In the genomic region with DNA sequence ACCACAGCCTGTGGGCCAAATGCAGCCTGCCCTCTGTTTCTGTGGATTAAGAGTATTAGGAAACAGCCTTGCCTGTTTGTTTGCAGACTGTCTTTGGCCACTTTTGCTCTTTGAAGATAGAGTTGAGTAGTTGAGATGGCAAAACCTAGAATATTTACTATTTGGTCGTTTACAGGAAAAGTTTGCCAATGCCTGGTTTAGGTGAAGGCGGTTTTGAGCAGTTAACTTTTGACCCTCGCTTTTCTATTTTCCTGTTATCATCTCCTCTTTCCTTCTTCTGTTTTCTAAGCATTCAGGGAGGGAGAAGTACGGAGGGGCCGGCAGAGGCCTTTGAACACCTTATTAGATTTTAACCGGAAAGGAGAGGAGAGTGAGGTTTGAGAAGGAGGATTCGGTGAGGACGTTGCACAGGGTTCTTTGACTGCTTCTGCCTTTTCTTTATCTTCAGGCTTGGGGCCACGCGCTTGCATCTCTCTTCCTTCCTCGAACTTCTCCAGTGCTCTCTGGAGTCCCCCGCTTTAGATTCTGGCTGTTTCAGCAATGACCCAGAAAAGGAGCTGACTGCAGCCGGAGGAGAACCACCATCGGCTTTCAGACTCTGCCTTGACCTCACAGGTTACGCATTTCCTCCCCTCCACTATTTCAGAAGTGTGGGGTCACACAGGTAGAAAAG, we compare ENCODE assay signal across 1 cellular context.
TF ChIP-seq lines count a peak whose summit lies in the region.

No MANE protein-coding gene starts in this region.

TF ChIP-seq in HepG2, 621 proteins besides CTCF, POLR2A, EP300 and RAD21 (continued from another document and continues in another):
- TF ChIP-seq ZNF225 (CRISPR knock-in tag; IDR thresholded peaks at IDR 0.05) (no peak), SRSF9 (IDR thresholded peaks at IDR 0.05; ENCODE audit: borderline replicate concordance, insufficient read depth, low read depth, low read length, poor library complexity, severe bottlenecking) (no peak), CENPX (CRISPR knock-in tag; IDR thresholded peaks at IDR 0.05) (peak; percentile 71; the same call in 1 of the 2 replicates), THAP11 (CRISPR knock-in tag; IDR thresholded peaks at IDR 0.05) (peak; percentile 73), NPAS2 (CRISPR knock-in tag; IDR thresholded peaks at IDR 0.05; ENCODE audit: borderline replicate concordance) (no peak), PLRG1 (conservative IDR thresholded peaks at IDR 0.05) (no peak), RCOR2 (CRISPR knock-in tag; IDR thresholded peaks at IDR 0.05) (peak; percentile 95), TEAD2 (CRISPR knock-in tag; IDR thresholded peaks at IDR 0.05) (no peak), ZBTB7B (CRISPR knock-in tag; IDR thresholded peaks at IDR 0.05) (peak; percentile 89), NAIF1 (CRISPR knock-in tag; IDR thresholded peaks at IDR 0.05; ENCODE audit: borderline replicate concordance) (peak; percentile 84; the same call in 1 of the 2 replicates), TAF1 (CRISPR knock-in tag; IDR thresholded peaks at IDR 0.05) (peak; percentile 60; the same call in 1 of the 2 replicates), GATAD1 (CRISPR knock-in tag; IDR thresholded peaks at IDR 0.05) (no peak; the same call in 1 of the 2 replicates), ZNF550 (CRISPR knock-in tag; IDR thresholded peaks at IDR 0.05; ENCODE audit: borderline replicate concordance) (no peak), ZFP82 (CRISPR knock-in tag; IDR thresholded peaks at IDR 0.05; ENCODE audit: borderline replicate concordance) (no peak; the same call in 1 of the 2 replicates), ZNF878 (CRISPR knock-in tag; IDR thresholded peaks at IDR 0.05) (peak; percentile 93; the same call in 1 of the 2 replicates), HOXA3 (CRISPR knock-in tag; IDR thresholded peaks at IDR 0.05) (peak; percentile 78), TGIF2 (CRISPR knock-in tag; IDR thresholded peaks at IDR 0.05) (peak; percentile 44), KDM5B (CRISPR knock-in tag; IDR thresholded peaks at IDR 0.05; ENCODE audit: borderline replicate concordance) (no peak), ZNF720 (CRISPR knock-in tag; IDR thresholded peaks at IDR 0.05) (no peak), ZNF264 (CRISPR knock-in tag; IDR thresholded peaks at IDR 0.05) (peak; percentile 95), TAF15 (IDR thresholded peaks at IDR 0.05; ENCODE audit: low read depth, low read length, poor library complexity, severe bottlenecking) (no peak), HNF4A (CRISPR knock-in tag; IDR thresholded peaks at IDR 0.05) (peak; percentile 87), CHD4 (IDR thresholded peaks at IDR 0.05; ENCODE audit: borderline replicate concordance, low read length) (peak; percentile 74; the same call in 1 of the 2 replicates), RFXANK (CRISPR knock-in tag; IDR thresholded peaks at IDR 0.05) (no peak), ZNF510 (CRISPR knock-in tag; IDR thresholded peaks at IDR 0.05; ENCODE audit: low read depth) (no peak)
- TF ChIP-seq, protein P1, sequence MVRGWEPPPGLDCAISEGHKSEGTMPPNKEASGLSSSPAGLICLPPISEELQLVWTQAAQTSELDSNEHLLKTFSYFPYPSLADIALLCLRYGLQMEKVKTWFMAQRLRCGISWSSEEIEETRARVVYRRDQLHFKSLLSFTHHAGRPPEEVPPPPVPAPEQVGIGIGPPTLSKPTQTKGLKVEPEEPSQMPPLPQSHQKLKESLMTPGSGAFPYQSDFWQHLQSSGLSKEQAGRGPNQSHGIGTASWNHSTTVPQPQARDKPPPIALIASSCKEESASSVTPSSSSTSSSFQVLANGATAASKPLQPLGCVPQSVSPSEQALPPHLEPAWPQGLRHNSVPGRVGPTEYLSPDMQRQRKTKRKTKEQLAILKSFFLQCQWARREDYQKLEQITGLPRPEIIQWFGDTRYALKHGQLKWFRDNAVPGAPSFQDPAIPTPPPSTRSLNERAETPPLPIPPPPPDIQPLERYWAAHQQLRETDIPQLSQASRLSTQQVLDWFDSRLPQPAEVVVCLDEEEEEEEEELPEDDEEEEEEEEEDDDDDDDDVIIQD (CRISPR knock-in tag; IDR thresholded peaks at IDR 0.05; ENCODE audit: low read depth): peak; percentile 87
- TF ChIP-seq, protein P2, sequence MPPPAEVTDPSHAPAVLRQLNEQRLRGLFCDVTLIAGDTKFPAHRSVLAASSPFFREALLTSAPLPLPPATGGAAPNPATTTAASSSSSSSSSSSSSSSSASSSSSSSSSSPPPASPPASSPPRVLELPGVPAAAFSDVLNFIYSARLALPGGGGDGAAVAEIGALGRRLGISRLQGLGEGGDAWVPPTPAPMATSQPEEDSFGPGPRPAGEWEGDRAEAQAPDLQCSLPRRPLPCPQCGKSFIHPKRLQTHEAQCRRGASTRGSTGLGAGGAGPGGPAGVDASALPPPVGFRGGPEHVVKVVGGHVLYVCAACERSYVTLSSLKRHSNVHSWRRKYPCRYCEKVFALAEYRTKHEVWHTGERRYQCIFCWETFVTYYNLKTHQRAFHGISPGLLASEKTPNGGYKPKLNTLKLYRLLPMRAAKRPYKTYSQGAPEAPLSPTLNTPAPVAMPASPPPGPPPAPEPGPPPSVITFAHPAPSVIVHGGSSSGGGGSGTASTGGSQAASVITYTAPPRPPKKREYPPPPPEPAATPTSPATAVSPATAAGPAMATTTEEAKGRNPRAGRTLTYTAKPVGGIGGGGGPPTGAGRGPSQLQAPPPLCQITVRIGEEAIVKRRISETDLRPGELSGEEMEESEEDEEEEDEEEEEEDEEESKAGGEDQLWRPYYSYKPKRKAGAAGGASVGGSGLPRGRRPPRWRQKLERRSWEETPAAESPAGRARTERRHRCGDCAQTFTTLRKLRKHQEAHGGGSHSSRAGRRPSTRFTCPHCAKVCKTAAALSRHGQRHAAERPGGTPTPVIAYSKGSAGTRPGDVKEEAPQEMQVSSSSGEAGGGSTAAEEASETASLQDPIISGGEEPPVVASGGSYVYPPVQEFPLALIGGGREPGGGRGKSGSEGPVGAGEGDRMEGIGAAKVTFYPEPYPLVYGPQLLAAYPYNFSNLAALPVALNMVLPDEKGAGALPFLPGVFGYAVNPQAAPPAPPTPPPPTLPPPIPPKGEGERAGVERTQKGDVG (CRISPR knock-in tag; IDR thresholded peaks at IDR 0.05; ENCODE audit: borderline replicate concordance): 0 out of 2 replicates have a peak, but pooled peaks have one; percentile 14
- TF ChIP-seq, protein P3, sequence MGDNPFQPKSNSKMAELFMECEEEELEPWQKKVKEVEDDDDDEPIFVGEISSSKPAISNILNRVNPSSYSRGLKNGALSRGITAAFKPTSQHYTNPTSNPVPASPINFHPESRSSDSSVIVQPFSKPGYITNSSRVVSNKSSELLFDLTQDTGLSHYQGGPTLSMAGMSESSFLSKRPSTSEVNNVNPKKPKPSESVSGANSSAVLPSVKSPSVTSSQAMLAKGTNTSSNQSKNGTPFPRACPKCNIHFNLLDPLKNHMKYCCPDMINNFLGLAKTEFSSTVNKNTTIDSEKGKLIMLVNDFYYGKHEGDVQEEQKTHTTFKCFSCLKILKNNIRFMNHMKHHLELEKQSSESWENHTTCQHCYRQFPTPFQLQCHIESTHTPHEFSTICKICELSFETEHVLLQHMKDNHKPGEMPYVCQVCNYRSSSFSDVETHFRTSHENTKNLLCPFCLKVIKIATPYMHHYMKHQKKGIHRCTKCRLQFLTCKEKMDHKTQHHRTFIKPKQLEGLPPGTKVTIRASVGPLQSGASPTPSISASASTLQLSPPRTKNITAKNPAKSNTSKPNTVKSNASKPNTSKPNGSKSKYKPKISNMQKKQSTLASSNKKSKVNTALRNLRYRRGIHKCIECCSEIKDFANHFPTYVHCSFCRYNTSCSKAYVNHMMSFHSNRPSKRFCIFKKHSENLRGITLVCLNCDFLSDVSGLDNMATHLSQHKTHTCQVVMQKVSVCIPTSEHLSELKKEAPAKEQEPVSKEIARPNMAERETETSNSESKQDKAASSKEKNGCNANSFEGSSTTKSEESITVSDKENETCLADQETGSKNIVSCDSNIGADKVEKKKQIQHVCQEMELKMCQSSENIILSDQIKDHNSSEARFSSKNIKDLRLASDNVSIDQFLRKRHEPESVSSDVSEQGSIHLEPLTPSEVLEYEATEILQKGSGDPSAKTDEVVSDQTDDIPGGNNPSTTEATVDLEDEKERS (CRISPR knock-in tag; IDR thresholded peaks at IDR 0.05): peak; percentile 95
- TF ChIP-seq, protein P4, sequence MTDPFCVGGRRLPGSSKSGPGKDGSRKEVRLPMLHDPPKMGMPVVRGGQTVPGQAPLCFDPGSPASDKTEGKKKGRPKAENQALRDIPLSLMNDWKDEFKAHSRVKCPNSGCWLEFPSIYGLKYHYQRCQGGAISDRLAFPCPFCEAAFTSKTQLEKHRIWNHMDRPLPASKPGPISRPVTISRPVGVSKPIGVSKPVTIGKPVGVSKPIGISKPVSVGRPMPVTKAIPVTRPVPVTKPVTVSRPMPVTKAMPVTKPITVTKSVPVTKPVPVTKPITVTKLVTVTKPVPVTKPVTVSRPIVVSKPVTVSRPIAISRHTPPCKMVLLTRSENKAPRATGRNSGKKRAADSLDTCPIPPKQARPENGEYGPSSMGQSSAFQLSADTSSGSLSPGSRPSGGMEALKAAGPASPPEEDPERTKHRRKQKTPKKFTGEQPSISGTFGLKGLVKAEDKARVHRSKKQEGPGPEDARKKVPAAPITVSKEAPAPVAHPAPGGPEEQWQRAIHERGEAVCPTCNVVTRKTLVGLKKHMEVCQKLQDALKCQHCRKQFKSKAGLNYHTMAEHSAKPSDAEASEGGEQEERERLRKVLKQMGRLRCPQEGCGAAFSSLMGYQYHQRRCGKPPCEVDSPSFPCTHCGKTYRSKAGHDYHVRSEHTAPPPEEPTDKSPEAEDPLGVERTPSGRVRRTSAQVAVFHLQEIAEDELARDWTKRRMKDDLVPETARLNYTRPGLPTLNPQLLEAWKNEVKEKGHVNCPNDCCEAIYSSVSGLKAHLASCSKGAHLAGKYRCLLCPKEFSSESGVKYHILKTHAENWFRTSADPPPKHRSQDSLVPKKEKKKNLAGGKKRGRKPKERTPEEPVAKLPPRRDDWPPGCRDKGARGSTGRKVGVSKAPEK (CRISPR knock-in tag; IDR thresholded peaks at IDR 0.05; ENCODE audit: borderline replicate concordance): peak; percentile 93; the same call in 1 of the 2 replicates
- TF ChIP-seq, protein P5, sequence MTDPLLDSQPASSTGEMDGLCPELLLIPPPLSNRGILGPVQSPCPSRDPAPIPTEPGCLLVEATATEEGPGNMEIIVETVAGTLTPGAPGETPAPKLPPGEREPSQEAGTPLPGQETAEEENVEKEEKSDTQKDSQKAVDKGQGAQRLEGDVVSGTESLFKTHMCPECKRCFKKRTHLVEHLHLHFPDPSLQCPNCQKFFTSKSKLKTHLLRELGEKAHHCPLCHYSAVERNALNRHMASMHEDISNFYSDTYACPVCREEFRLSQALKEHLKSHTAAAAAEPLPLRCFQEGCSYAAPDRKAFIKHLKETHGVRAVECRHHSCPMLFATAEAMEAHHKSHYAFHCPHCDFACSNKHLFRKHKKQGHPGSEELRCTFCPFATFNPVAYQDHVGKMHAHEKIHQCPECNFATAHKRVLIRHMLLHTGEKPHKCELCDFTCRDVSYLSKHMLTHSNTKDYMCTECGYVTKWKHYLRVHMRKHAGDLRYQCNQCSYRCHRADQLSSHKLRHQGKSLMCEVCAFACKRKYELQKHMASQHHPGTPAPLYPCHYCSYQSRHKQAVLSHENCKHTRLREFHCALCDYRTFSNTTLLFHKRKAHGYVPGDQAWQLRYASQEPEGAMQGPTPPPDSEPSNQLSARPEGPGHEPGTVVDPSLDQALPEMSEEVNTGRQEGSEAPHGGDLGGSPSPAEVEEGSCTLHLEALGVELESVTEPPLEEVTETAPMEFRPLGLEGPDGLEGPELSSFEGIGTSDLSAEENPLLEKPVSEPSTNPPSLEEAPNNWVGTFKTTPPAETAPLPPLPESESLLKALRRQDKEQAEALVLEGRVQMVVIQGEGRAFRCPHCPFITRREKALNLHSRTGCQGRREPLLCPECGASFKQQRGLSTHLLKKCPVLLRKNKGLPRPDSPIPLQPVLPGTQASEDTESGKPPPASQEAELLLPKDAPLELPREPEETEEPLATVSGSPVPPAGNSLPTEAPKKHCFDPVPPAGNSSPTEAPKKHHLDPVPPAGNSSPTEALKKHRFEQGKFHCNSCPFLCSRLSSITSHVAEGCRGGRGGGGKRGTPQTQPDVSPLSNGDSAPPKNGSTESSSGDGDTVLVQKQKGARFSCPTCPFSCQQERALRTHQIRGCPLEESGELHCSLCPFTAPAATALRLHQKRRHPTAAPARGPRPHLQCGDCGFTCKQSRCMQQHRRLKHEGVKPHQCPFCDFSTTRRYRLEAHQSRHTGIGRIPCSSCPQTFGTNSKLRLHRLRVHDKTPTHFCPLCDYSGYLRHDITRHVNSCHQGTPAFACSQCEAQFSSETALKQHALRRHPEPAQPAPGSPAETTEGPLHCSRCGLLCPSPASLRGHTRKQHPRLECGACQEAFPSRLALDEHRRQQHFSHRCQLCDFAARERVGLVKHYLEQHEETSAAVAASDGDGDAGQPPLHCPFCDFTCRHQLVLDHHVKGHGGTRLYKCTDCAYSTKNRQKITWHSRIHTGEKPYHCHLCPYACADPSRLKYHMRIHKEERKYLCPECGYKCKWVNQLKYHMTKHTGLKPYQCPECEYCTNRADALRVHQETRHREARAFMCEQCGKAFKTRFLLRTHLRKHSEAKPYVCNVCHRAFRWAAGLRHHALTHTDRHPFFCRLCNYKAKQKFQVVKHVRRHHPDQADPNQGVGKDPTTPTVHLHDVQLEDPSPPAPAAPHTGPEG (CRISPR knock-in tag; IDR thresholded peaks at IDR 0.05): 0 out of 2 replicates have a peak, but pooled peaks have one; percentile 72
- TF ChIP-seq, protein P6, sequence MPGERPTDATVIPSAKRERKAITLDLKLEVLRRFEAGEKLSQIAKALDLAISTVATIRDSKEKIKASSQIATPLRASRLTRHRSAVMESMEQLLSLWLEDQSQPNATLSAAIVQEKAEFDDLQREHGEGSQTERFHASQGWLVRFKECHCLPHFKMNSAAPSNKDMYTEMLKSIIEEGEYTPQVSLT (CRISPR knock-in tag; IDR thresholded peaks at IDR 0.05; ENCODE audit: borderline replicate concordance, low read depth): no peak
- TF ChIP-seq, protein P7, sequence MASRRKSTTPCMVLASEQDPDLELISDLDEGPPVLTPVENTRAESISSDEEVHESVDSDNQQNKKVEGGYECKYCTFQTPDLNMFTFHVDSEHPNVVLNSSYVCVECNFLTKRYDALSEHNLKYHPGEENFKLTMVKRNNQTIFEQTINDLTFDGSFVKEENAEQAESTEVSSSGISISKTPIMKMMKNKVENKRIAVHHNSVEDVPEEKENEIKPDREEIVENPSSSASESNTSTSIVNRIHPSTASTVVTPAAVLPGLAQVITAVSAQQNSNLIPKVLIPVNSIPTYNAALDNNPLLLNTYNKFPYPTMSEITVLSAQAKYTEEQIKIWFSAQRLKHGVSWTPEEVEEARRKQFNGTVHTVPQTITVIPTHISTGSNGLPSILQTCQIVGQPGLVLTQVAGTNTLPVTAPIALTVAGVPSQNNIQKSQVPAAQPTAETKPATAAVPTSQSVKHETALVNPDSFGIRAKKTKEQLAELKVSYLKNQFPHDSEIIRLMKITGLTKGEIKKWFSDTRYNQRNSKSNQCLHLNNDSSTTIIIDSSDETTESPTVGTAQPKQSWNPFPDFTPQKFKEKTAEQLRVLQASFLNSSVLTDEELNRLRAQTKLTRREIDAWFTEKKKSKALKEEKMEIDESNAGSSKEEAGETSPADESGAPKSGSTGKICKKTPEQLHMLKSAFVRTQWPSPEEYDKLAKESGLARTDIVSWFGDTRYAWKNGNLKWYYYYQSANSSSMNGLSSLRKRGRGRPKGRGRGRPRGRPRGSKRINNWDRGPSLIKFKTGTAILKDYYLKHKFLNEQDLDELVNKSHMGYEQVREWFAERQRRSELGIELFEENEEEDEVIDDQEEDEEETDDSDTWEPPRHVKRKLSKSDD (CRISPR knock-in tag; IDR thresholded peaks at IDR 0.05; ENCODE audit: low read depth): no peak
